8 cellular contexts compared by ENCODE assay signal in genomic region chr5:35003018-35003957, GRCh38. TPM values are rescaled to one million over a fixed set of nuclear protein-coding genes. Genes with fewer than 3 reads are reported as not detected.
DNase-seq lines count a peak whose midpoint lies in the region; ATAC-seq, FAIRE-seq and TF ChIP-seq lines count a peak whose summit lies in the region.

No MANE protein-coding gene starts in this region.

- H3K27me3 ChIP-seq in bronchial epithelial cell (ENCODE audit: control insufficient read depth, insufficient read depth, low read length) = no peaks in the 10 kb centered on the region

- intact Hi-C loops in left colon (cut with DNase I, micrococcal nuclease) = no loop called here

- ATAC-seq in GM18511 (IDR thresholded peaks at IDR 0.05; ENCODE audit: unreplicated experiment) = peak; percentile 84
- peak; percentile 58 for ATAC-seq in HG02981 (IDR thresholded peaks at IDR 0.05; ENCODE audit: unreplicated experiment)
- peak; percentile 61 for ATAC-seq in left colon

- FAIRE-seq in bronchial epithelial cell (lab: Jason Lieb, UNC) = no peak

- no peak overlapping the region for H3K4me3 ChIP-seq in WI38 (ENCODE audit: low read depth, low read length)
- H3K4me3 ChIP-seq in bronchial epithelial cell (ENCODE audit: low read depth, low read length) = no peak overlapping the region

- TF ChIP-seq CTCF in WI38 (IDR thresholded peaks at IDR 0.05; ENCODE audit: low read depth, low read length) (peak; percentile 89), bronchial epithelial cell (IDR thresholded peaks at IDR 0.05; ENCODE audit: insufficient read depth, low read length, severe bottlenecking) (peak; percentile 86)

- peak; percentile 56 for DNase-seq in ACHN
- peak; percentile 55 for DNase-seq in NCI-H2171 (lab: John Stamatoyannopoulos, UW)
- peak; percentile 27 for DNase-seq in bronchial epithelial cell (ENCODE audit: low read depth)
- peak; percentile 28 to 68 for DNase-seq in left colon
- peak; percentile 52 to 66 for DNase-seq in stimulated activated CD4-positive, alpha-beta T cell treated with anti-CD3 and anti-CD28 coated beads, Interleukin-4, amount 100 ng/mL, for 48 hours (ENCODE audit: low read depth in 2 of 2)

- H3K36me3 ChIP-seq in bronchial epithelial cell (ENCODE audit: control insufficient read depth, insufficient read depth, low read length) = no peaks in the 10 kb centered on the region

- in situ Hi-C loops in ACHN (cut with HindIII; ENCODE audit: low pct_ligation_motif_present, low pct_unique_long_range_greater_than_20kb, low sequenced_read_pairs) = no loop called here

RNA-seq across cellular contexts. Expression of gene AGXT2, which starts 44.5 kb away (rescaled TPM):
- total RNA-seq in bronchial epithelial cell (not detected in 2 replicates), left colon (not detected)
